ENCODE assay signal across 25 cellular contexts in genomic region chr4:16136771-16137170, GRCh38. TPM values are rescaled to one million over a fixed set of nuclear protein-coding genes. Genes with fewer than 3 reads are reported as not detected.
"Had no signal": no experiment of that assay in that cellular context is flagged by ENCODE, and none has a peak within 500 bp of the region (broad histone marks: within the 10 kb centered on the region; RNA-seq: fewer than 3 reads in every experiment).

No MANE protein-coding gene starts in this region.

- H3K79me2 ChIP-seq: hepatocyte had no signal

- DNase-seq: activated CD4-positive, alpha-beta memory T cell treated with anti-CD3 and anti-CD28 coated beads, Interleukin-2, amount 10 ng/mL, durations not matched to agents 7 days and 5 days; activated CD4-positive, alpha-beta T cell treated with anti-CD3 and anti-CD28 coated beads, Interleukin-2, amount 10 ng/mL, durations not matched to agents 24 days and 14 days; activated CD4-positive, CD25-positive, alpha-beta regulatory T cell treated with anti-CD3 and anti-CD28 coated beads, Interleukin-2, amount 50 U/mL, for 72 hours; activated naive CD4-positive, alpha-beta T cell treated with Interleukin-2 at 50 U/mL for 16 hours; activated T-cell treated with anti-CD3 and anti-CD28 coated beads, Interleukin-2, amount 50 U/mL, for 48 hours; anterior cingulate cortex; effector CD8-positive, alpha-beta T cell; erythroblast; islet precursor cell; left ventricle myocardium inferior; naive thymus-derived CD4-positive, alpha-beta T cell; ovary; right lobe of liver; stimulated activated CD4-positive, alpha-beta T cell treated with anti-CD3 and anti-CD28 coated beads, Interleukin-12 subunit alpha, Interleukin-12 subunit beta, amount 100 ng/mL, for 4 hours; stimulated activated CD4-positive, alpha-beta T cell treated with anti-CD3 and anti-CD28 coated beads, Interleukin-4, amount 100 ng/mL, for 24 hours; stimulated activated naive CD8-positive, alpha-beta T cell treated with anti-CD3 and anti-CD28 coated beads, Interleukin-15, amount 100 ng/mL, for 72 hours; substantia nigra; T-helper 17 cell; T1000; uterus; WERI-Rb-1 had no signal

- H3K4me3 ChIP-seq: gastroesophageal sphincter, hepatocyte, left ventricle myocardium inferior, lung, ovary, right lobe of liver, skin epidermis, uterus had no signal

- H3K4me1 ChIP-seq: gastroesophageal sphincter, left ventricle myocardium inferior, right lobe of liver, uterus had no signal

- H3K9me3 ChIP-seq: left ventricle myocardium inferior, ovary, right lobe of liver, uterus had no signal

- H2AFZ ChIP-seq: hepatocyte had no signal

- H3K27ac ChIP-seq: gastroesophageal sphincter, hepatocyte, left ventricle myocardium inferior, ovary, right lobe of liver, skin epidermis, uterus, WERI-Rb-1 had no signal

- H3K27me3 ChIP-seq: gastroesophageal sphincter, hepatocyte, ovary, right lobe of liver, uterus had no signal

- H3K4me2 ChIP-seq: hepatocyte had no signal

- H3K36me3 ChIP-seq: gastroesophageal sphincter, left ventricle myocardium inferior, ovary, right lobe of liver, uterus, WERI-Rb-1 had no signal

RNA-seq across cellular contexts. Expression of gene PROM1, which starts 52.9 kb away (rescaled TPM):
- total RNA-seq: activated CD4-positive, alpha-beta memory T cell treated with anti-CD3 and anti-CD28 coated beads, Interleukin-2, amount 10 ng/mL, durations not matched to agents 7 days and 5 days; activated CD4-positive, alpha-beta T cell treated with anti-CD3 and anti-CD28 coated beads, Interleukin-2, amount 10 ng/mL, durations not matched to agents 24 days and 14 days; T-helper 17 cell had no signal
- polyA plus RNA-seq: naive thymus-derived CD4-positive, alpha-beta T cell had no signal
